ENCODE assay signal across 17 cellular contexts in the genomic region with DNA sequence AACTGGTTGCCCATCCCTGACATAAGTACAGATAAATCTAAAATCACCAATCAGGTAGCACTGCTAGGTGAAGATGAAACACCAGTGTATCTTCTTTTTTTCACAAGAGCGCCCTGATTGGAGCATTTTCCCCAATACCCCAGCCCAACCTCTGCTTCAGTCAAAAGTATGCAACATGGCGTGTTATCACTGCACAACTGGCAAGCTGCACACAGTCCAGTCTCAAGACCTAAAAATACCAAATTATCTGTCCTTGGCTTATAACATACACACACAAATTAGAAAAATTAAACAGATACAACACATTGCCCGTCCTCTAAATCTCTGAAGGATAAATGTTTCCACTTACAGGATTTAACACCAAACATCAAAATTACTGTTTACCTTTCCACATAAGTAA. TPM values are rescaled to one million over a fixed set of nuclear protein-coding genes. Genes with fewer than 3 reads are reported as not detected.
DNase-seq lines count a peak whose midpoint lies in the region; ATAC-seq and TF ChIP-seq lines count a peak whose summit lies in the region.
"Had no signal": no experiment of that assay in that cellular context is flagged by ENCODE, and none has a peak within 500 bp of the region (broad histone marks: within the 10 kb centered on the region; RNA-seq: fewer than 3 reads in every experiment).

No MANE protein-coding gene starts in this region.

- POLR2A ChIA-PET in activated CD4-positive, alpha-beta memory T cell treated with anti-CD3 and anti-CD28 coated beads, Interleukin-2, amount 10 ng/mL, durations not matched to agents 7 days and 5 days (lab: Charles Lee), result interaction anchor here (1.1 to 5.6 kb wide), 2 partner anchors 21 to 90 kb away, joined by 3 to 48 read pairs; a partner anchor contains a TSS

- peaks cover 54% of the 10 kb centered on the region for H3K36me3 Mint-ChIP-seq in activated T-cell treated with anti-CD3 and anti-CD28 coated beads, Interleukin-2, amount 50 U/mL, for 24 hours (ENCODE audit: low read depth)
- peaks cover 3 to 4% of the 10 kb centered on the region in 2 donors for H3K36me3 Mint-ChIP-seq in activated T-cell treated with anti-CD3 and anti-CD28 coated beads, Interleukin-2, amount 50 U/mL, for 72 hours (ENCODE audit: insufficient read depth in 2 of 2)
- H3K36me3 Mint-ChIP-seq in stimulated activated effector memory CD8-positive, alpha-beta T cell treated with anti-CD3 and anti-CD28 coated beads, Interleukin-12 subunit alpha, Interleukin-12 subunit beta, amount 100 ng/mL, for 72 hours, result peaks cover 47% of the 10 kb centered on the region
- peaks cover 16% of the 10 kb centered on the region for H3K36me3 Mint-ChIP-seq in activated CD4-positive, alpha-beta memory T cell treated with anti-CD3 and anti-CD28 coated beads, Interleukin-2, amount 10 ng/mL, durations not matched to agents 7 days and 5 days (ENCODE audit: low read depth)

- no peak for ATAC-seq in activated T-cell treated with anti-CD3 and anti-CD28 coated beads, Interleukin-2, amount 50 U/mL, for 72 hours (replicated peaks in 1 of 2)
- ATAC-seq in heart right ventricle, result peak in 7 of 8 donors; percentile 32 to 87 (median 71)
- ATAC-seq in stimulated activated effector memory CD8-positive, alpha-beta T cell treated with anti-CD3 and anti-CD28 coated beads, Interleukin-12 subunit alpha, Interleukin-12 subunit beta, amount 100 ng/mL, for 72 hours, result no peak

- TF ChIP-seq CTCF in VCaP (conservative IDR thresholded peaks at IDR 0.05) (no peak), heart right ventricle (IDR thresholded peaks at IDR 0.05) (no peak)

- WGBS in heart right ventricle, 2 donors, result 59 to 77% methylated on average over 3 of the region's 3 CpGs

- no peaks in the 10 kb centered on the region for H3K27me3 ChIP-seq in heart right ventricle

- H3K27ac ChIP-seq in VCaP (peak overlapping the region; percentile 37), heart right ventricle (peak overlapping the region; percentile 5 to 80 (median 66))

- H3K9me3 ChIP-seq in heart right ventricle, result no peaks in the 10 kb centered on the region

- no peaks in the 10 kb centered on the region for H3K9me3 Mint-ChIP-seq in activated T-cell treated with anti-CD3 and anti-CD28 coated beads, Interleukin-2, amount 50 U/mL, for 24 hours
- no peaks in the 10 kb centered on the region for H3K9me3 Mint-ChIP-seq in activated T-cell treated with anti-CD3 and anti-CD28 coated beads, Interleukin-2, amount 50 U/mL, for 72 hours
- H3K9me3 Mint-ChIP-seq in stimulated activated effector memory CD8-positive, alpha-beta T cell treated with anti-CD3 and anti-CD28 coated beads, Interleukin-12 subunit alpha, Interleukin-12 subunit beta, amount 100 ng/mL, for 72 hours, result no peaks in the 10 kb centered on the region
- no peaks in the 10 kb centered on the region for H3K9me3 Mint-ChIP-seq in activated CD4-positive, alpha-beta memory T cell treated with anti-CD3 and anti-CD28 coated beads, Interleukin-2, amount 10 ng/mL, durations not matched to agents 7 days and 5 days
- H3K9me3 Mint-ChIP-seq: IgD-negative memory B cell had no signal

- H3K4me3 Mint-ChIP-seq in activated T-cell treated with anti-CD3 and anti-CD28 coated beads, Interleukin-2, amount 50 U/mL, for 24 hours, result no peak overlapping the region
- H3K4me3 Mint-ChIP-seq in activated T-cell treated with anti-CD3 and anti-CD28 coated beads, Interleukin-2, amount 50 U/mL, for 72 hours, result no peak overlapping the region
- H3K4me3 Mint-ChIP-seq in stimulated activated effector memory CD8-positive, alpha-beta T cell treated with anti-CD3 and anti-CD28 coated beads, Interleukin-12 subunit alpha, Interleukin-12 subunit beta, amount 100 ng/mL, for 72 hours, result no peak overlapping the region
- no peak overlapping the region for H3K4me3 Mint-ChIP-seq in activated CD4-positive, alpha-beta memory T cell treated with anti-CD3 and anti-CD28 coated beads, Interleukin-2, amount 10 ng/mL, durations not matched to agents 7 days and 5 days
- H3K4me3 Mint-ChIP-seq: H9 had no signal

- intact Hi-C loops in heart right ventricle (cut with DNase I) (no loop called here), head of caudate nucleus (cut with DNase I) (no loop called here)

- peaks cover 0 to 59% (median 26%) of the 10 kb centered on the region in 9 donors for H3K4me1 ChIP-seq in heart right ventricle

- no peaks in the 10 kb centered on the region for H3K27me3 Mint-ChIP-seq in activated T-cell treated with anti-CD3 and anti-CD28 coated beads, Interleukin-2, amount 50 U/mL, for 24 hours
- no peaks in the 10 kb centered on the region for H3K27me3 Mint-ChIP-seq in activated T-cell treated with anti-CD3 and anti-CD28 coated beads, Interleukin-2, amount 50 U/mL, for 72 hours (ENCODE audit: low read depth)
- H3K27me3 Mint-ChIP-seq in activated CD4-positive, alpha-beta memory T cell treated with anti-CD3 and anti-CD28 coated beads, Interleukin-2, amount 10 ng/mL, durations not matched to agents 7 days and 5 days, result no peaks in the 10 kb centered on the region
- H3K27me3 Mint-ChIP-seq: IgD-negative memory B cell had no signal

- DNase-seq in activated T-cell treated with anti-CD3 and anti-CD28 coated beads, Interleukin-2, amount 50 U/mL, for 24 hours, result no peak
- no peak for DNase-seq in activated T-cell treated with anti-CD3 and anti-CD28 coated beads, Interleukin-2, amount 50 U/mL, for 72 hours
- DNase-seq in heart right ventricle (no peak), NCI-H69 (lab: John Stamatoyannopoulos, UW) (no peak), head of caudate nucleus (no peak)
- DNase-seq in stimulated activated effector memory CD8-positive, alpha-beta T cell treated with anti-CD3 and anti-CD28 coated beads, Interleukin-12 subunit alpha, Interleukin-12 subunit beta, amount 100 ng/mL, for 72 hours (ENCODE audit: low spot score in 2 of 2), result no peak
- no peak for DNase-seq in activated CD4-positive, alpha-beta memory T cell treated with anti-CD3 and anti-CD28 coated beads, Interleukin-2, amount 10 ng/mL, durations not matched to agents 7 days and 5 days
- DNase-seq: C1 segment of cervical spinal cord, DMS153, H9, NCI-H1436 treated with DMSO at 0.1 percent for 48 hours, NCI-H2081 treated with DMSO at 0.1 percent for 48 hours, NCI-H524 had no signal

- peak overlapping the region; percentile 9 for H3K27ac Mint-ChIP-seq in activated T-cell treated with anti-CD3 and anti-CD28 coated beads, Interleukin-2, amount 50 U/mL, for 24 hours
- no peak overlapping the region for H3K27ac Mint-ChIP-seq in activated T-cell treated with anti-CD3 and anti-CD28 coated beads, Interleukin-2, amount 50 U/mL, for 72 hours
- H3K27ac Mint-ChIP-seq in stimulated activated effector memory CD8-positive, alpha-beta T cell treated with anti-CD3 and anti-CD28 coated beads, Interleukin-12 subunit alpha, Interleukin-12 subunit beta, amount 100 ng/mL, for 72 hours, result peak overlapping the region; percentile 68
- no peak overlapping the region for H3K27ac Mint-ChIP-seq in activated CD4-positive, alpha-beta memory T cell treated with anti-CD3 and anti-CD28 coated beads, Interleukin-2, amount 10 ng/mL, durations not matched to agents 7 days and 5 days

- H3K4me1 Mint-ChIP-seq in activated T-cell treated with anti-CD3 and anti-CD28 coated beads, Interleukin-2, amount 50 U/mL, for 24 hours (ENCODE audit: low read depth), result peaks cover 27% of the 10 kb centered on the region
- H3K4me1 Mint-ChIP-seq in activated T-cell treated with anti-CD3 and anti-CD28 coated beads, Interleukin-2, amount 50 U/mL, for 72 hours (ENCODE audit: low read depth), result peaks cover 27% of the 10 kb centered on the region
- H3K4me1 Mint-ChIP-seq in stimulated activated effector memory CD8-positive, alpha-beta T cell treated with anti-CD3 and anti-CD28 coated beads, Interleukin-12 subunit alpha, Interleukin-12 subunit beta, amount 100 ng/mL, for 72 hours, result peaks cover 8% of the 10 kb centered on the region
- H3K4me1 Mint-ChIP-seq in activated CD4-positive, alpha-beta memory T cell treated with anti-CD3 and anti-CD28 coated beads, Interleukin-2, amount 10 ng/mL, durations not matched to agents 7 days and 5 days, result peaks cover 9% of the 10 kb centered on the region

- CTCF ChIA-PET in activated CD4-positive, alpha-beta memory T cell treated with anti-CD3 and anti-CD28 coated beads, Interleukin-2, amount 10 ng/mL, durations not matched to agents 7 days and 5 days (lab: Charles Lee), result interaction anchor here (1.0 to 2.0 kb wide), 4 partner anchors 9 to 36 kb away, joined by 3 to 15 read pairs (median 6); no protein-coding TSS in a partner anchor

- peaks cover 0 to 94% (median 23%) of the 10 kb centered on the region in 9 donors for H3K36me3 ChIP-seq in heart right ventricle

- no peak overlapping the region for H3K4me3 ChIP-seq in heart right ventricle

RNA-seq across cellular contexts. Expression of a gene that starts 20.2 kb away (rescaled TPM):
- 10 to 100 TPM; 49.6 to 55.4 TPM for total RNA-seq in activated T-cell treated with anti-CD3 and anti-CD28 coated beads, Interleukin-2, amount 50 U/mL, for 72 hours
- total RNA-seq in heart right ventricle, result 10 to 100 TPM in 1 of 10 donors, 1 to 10 TPM in 9; 1.5 to 17.6 (median 2.4) TPM
- 1 to 10 TPM in 1 of 2 donors, under 1 TPM in 1; 0.88 to 3.9 TPM for polyA plus RNA-seq in heart right ventricle
- 100 to 1,000 TPM; 289 to 301 TPM for total RNA-seq in activated CD4-positive, alpha-beta memory T cell treated with anti-CD3 and anti-CD28 coated beads, Interleukin-2, amount 10 ng/mL, durations not matched to agents 7 days and 5 days
- total RNA-seq: HT-29 had no signal

RNA-seq across cellular contexts. Expression of a gene that starts 56.0 kb away (rescaled TPM):
- under 1 TPM; 0.65 to 0.74 TPM for total RNA-seq in activated T-cell treated with anti-CD3 and anti-CD28 coated beads, Interleukin-2, amount 50 U/mL, for 72 hours
- total RNA-seq in heart right ventricle, result 1 to 10 TPM in 8 of 10 donors, under 1 TPM in 2; 0.57 to 6.9 (median 2.0) TPM
- 1 to 10 TPM; 1.0 to 2.2 TPM for polyA plus RNA-seq in heart right ventricle
- total RNA-seq in activated CD4-positive, alpha-beta memory T cell treated with anti-CD3 and anti-CD28 coated beads, Interleukin-2, amount 10 ng/mL, durations not matched to agents 7 days and 5 days, result 1 to 10 TPM in 1 of 2 experiments, under 1 TPM in 1; 0.80 to 1.0 TPM
- total RNA-seq: A172, H9, HT-29 had no signal

Comparison
In these comparisons a context has a peak if more than half of its experiments do, and no peak if none do; other contexts are left out.
1. H3K27ac Mint-ChIP-seq: peak in activated T-cell treated with anti-CD3 and anti-CD28 coated beads, Interleukin-2, amount 50 U/mL, for 24 hours (single experiment) and stimulated activated effector memory CD8-positive, alpha-beta T cell treated with anti-CD3 and anti-CD28 coated beads, Interleukin-12 subunit alpha, Interleukin-12 subunit beta, amount 100 ng/mL, for 72 hours (single experiment); none in activated T-cell treated with anti-CD3 and anti-CD28 coated beads, Interleukin-2, amount 50 U/mL, for 72 hours (single experiment) and activated CD4-positive, alpha-beta memory T cell treated with anti-CD3 and anti-CD28 coated beads, Interleukin-2, amount 10 ng/mL, durations not matched to agents 7 days and 5 days (single experiment).
2. ATAC-seq: peak in heart right ventricle (7 of 8); none in activated T-cell treated with anti-CD3 and anti-CD28 coated beads, Interleukin-2, amount 50 U/mL, for 72 hours (0 of 2) and stimulated activated effector memory CD8-positive, alpha-beta T cell treated with anti-CD3 and anti-CD28 coated beads, Interleukin-12 subunit alpha, Interleukin-12 subunit beta, amount 100 ng/mL, for 72 hours (single experiment).
3. RNA of a gene that starts 20.2 kb away (total RNA-seq): 289 to 301 TPM in activated CD4-positive, alpha-beta memory T cell treated with anti-CD3 and anti-CD28 coated beads, Interleukin-2, amount 10 ng/mL, durations not matched to agents 7 days and 5 days; 49.6 to 55.4 TPM in activated T-cell treated with anti-CD3 and anti-CD28 coated beads, Interleukin-2, amount 50 U/mL, for 72 hours and 1.5 to 17.6 TPM in heart right ventricle; every median in the first group is over 4 times any median in the second.